ENCODE assay signal across 1 cellular context in genomic region chr10:74076961-74077360, GRCh38.
TF ChIP-seq lines count a peak whose summit lies in the region.

No MANE protein-coding gene starts in this region.

TF ChIP-seq in HEK293, 187 proteins besides CTCF, POLR2A, EP300 and RAD21 (continued from another document):
- TF ChIP-seq, protein P1, sequence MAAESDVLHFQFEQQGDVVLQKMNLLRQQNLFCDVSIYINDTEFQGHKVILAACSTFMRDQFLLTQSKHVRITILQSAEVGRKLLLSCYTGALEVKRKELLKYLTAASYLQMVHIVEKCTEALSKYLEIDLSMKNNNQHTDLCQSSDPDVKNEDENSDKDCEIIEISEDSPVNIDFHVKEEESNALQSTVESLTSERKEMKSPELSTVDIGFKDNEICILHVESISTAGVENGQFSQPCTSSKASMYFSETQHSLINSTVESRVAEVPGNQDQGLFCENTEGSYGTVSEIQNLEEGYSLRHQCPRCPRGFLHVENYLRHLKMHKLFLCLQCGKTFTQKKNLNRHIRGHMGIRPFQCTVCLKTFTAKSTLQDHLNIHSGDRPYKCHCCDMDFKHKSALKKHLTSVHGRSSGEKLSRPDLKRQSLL (tag by site-specific recombination; IDR thresholded peaks at IDR 0.05), result no peak
- TF ChIP-seq ZNF266 (tag by site-specific recombination; IDR thresholded peaks at IDR 0.05; ENCODE audit: low read depth) (no peak), ZNF174 (tag by site-specific recombination; IDR thresholded peaks at IDR 0.05) (no peak), ATF2 (tag by site-specific recombination; IDR thresholded peaks at IDR 0.05; ENCODE audit: low read depth) (peak; percentile 25; the same call in 1 of the 2 replicates)
- TF ChIP-seq, protein P2, sequence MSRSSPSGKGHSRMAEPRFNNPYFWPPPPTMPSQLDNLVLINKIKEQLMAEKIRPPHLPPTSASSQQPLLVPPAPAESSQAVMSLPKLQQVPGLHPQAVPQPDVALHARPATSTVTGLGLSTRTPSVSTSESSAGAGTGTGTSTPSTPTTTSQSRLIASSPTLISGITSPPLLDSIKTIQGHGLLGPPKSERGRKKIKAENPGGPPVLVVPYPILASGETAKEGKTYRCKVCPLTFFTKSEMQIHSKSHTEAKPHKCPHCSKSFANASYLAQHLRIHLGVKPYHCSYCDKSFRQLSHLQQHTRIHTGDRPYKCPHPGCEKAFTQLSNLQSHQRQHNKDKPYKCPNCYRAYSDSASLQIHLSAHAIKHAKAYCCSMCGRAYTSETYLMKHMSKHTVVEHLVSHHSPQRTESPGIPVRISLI (tag by site-specific recombination; IDR thresholded peaks at IDR 0.05), result no peak
